ENCODE assay signal across 8 cellular contexts in genomic region chr6:41713161-41713649, GRCh38. TPM values are rescaled to one million over a fixed set of nuclear protein-coding genes. Genes with fewer than 3 reads are reported as not detected.
DNase-seq lines count a peak whose midpoint lies in the region; ATAC-seq and TF ChIP-seq lines count a peak whose summit lies in the region.

No MANE protein-coding gene starts in this region.

- peak; percentile 42 for DNase-seq in AG08396 (ENCODE audit: low spot score)
- peak; percentile 26 for DNase-seq in SW480 (ENCODE audit: low spot score)
- peak; percentile 76 for DNase-seq in islet precursor cell
- no peak for DNase-seq in transverse colon
- DNase-seq in GM19240 (ENCODE audit: insufficient read length, low spot score): no peak
- no peak for DNase-seq in activated CD4-positive, CD25-positive, alpha-beta regulatory T cell treated with anti-CD3 and anti-CD28 coated beads, Interleukin-2, amount 50 U/mL, for 72 hours

- WGBS in transverse colon (ENCODE audit: low coverage in 1 of 2), 2 donors: 40 to 79% methylated on average over 1 to 9 of the region's 9 CpGs

- intact Hi-C loops in transverse colon (cut with DNase I; ENCODE audit: low total_unique reads): no loop called here

- H3K9me3 ChIP-seq in transverse colon: no peaks in the 10 kb centered on the region

- no peak for TF ChIP-seq POLR2A in transverse colon (IDR thresholded peaks at IDR 0.05)

- H3K27me3 ChIP-seq in transverse colon: no peaks in the 10 kb centered on the region

- in situ Hi-C loops in transverse colon (cut with MboI; ENCODE audit: low pct_ligation_motif_present in 1 of 4, low pct_unique_long_range_greater_than_20kb in 1 of 4, low sequenced_read_pairs in 3 of 4): no loop called here

- peak overlapping the region; percentile 23 to 79 (median 64) for H3K27ac ChIP-seq in transverse colon

- H3K36me3 ChIP-seq in transverse colon: no peaks in the 10 kb centered on the region

- peaks cover 16 to 53% (median 28%) of the 10 kb centered on the region in 4 donors for H3K4me1 ChIP-seq in transverse colon

- ATAC-seq in HG02588 (IDR thresholded peaks at IDR 0.05; ENCODE audit: unreplicated experiment): peak; percentile 13
- ATAC-seq in GM18498 (IDR thresholded peaks at IDR 0.05; ENCODE audit: unreplicated experiment): no peak

- TF ChIP-seq EP300 in transverse colon (IDR thresholded peaks at IDR 0.05; ENCODE audit: low read depth): no peak

- H3K4me3 ChIP-seq in transverse colon: no peak overlapping the region

- TF ChIP-seq CTCF in transverse colon (IDR thresholded peaks at IDR 0.05): no peak

RNA-seq across cellular contexts. Expression of gene TFEB, which starts 22.2 kb away (rescaled TPM):
- total RNA-seq in transverse colon: 10 to 100 TPM; 30.4 to 47.1 (median 38.1) TPM

RNA-seq across cellular contexts. Expression of gene PGC, which starts 34.0 kb away (rescaled TPM):
- 1 to 10 TPM in 1 of 4 donors, not detected in 3; 1.5 TPM for total RNA-seq in transverse colon

Comparison
In these comparisons a context has a peak if more than half of its experiments do, and no peak if none do; other contexts are left out.
1. DNase-seq: peak in AG08396 (single experiment), SW480 (single experiment) and islet precursor cell (single experiment); none in transverse colon (single experiment), GM19240 (single experiment) and activated CD4-positive, CD25-positive, alpha-beta regulatory T cell treated with anti-CD3 and anti-CD28 coated beads, Interleukin-2, amount 50 U/mL, for 72 hours (single experiment).